In the genomic region with DNA sequence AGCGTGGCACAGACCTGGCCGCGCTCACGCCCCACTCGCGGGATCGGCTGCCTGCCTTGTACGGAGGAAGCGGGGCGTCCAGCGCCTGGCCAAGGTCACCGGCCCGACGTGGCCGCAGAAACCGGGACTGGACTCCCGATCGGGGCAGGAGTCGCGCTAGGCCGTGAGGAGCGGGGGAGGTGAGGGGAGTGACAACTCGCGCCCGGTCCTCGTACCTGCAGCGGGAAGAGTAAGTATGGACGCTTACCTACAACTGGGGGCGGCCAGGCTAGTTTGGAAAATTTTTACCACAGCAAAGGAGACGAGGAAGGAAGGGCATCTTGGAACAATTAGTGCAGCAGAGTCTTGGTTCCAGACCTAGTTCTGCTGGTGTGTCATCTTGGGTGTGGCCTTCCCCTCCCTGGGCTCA, we compare ENCODE assay signal across 7 cellular contexts. TPM values are rescaled to one million over a fixed set of nuclear protein-coding genes. Genes with fewer than 3 reads are reported as not detected.
A peak's percentile ranks its signal among the peaks of the same experiment; 100 is the strongest.
DNase-seq lines count a peak whose midpoint lies in the region; ATAC-seq and TF ChIP-seq lines count a peak whose summit lies in the region.

No MANE protein-coding gene starts in this region.

- H3K9me3 ChIP-seq in OCI-LY1 (ENCODE audit: low read length) (peaks cover 6% of the 10 kb centered on the region), stomach smooth muscle (ENCODE audit: control insufficient read depth in 2 of 2, low read length in 2 of 2) (peaks cover 0 to 2% of the 10 kb centered on the region in 2 donors)

- H2AFZ ChIP-seq in OCI-LY1 (ENCODE audit: low read length) = no peak overlapping the region

- peak overlapping the region; percentile 96 for H3K4me2 ChIP-seq in OCI-LY1 (ENCODE audit: low read length)

- H3K9me2 ChIP-seq in OCI-LY1 (ENCODE audit: low read depth, low read length) = no peaks in the 10 kb centered on the region

- peaks cover 11% of the 10 kb centered on the region; the same call in 1 of the 2 replicates for H3K79me2 ChIP-seq in OCI-LY1 (ENCODE audit: insufficient read depth, low read length)

- H3K4me3 ChIP-seq in OCI-LY1 (ENCODE audit: low read depth, low read length, poor library complexity, severe bottlenecking) (peak overlapping the region; percentile 83), stomach smooth muscle (ENCODE audit: low read length in 2 of 2) (peak overlapping the region; percentile 76 to 85)

- H3K27me3 ChIP-seq in OCI-LY1 (ENCODE audit: insufficient read depth, low read length) (no peaks in the 10 kb centered on the region), stomach smooth muscle (ENCODE audit: control insufficient read depth in 1 of 2, insufficient read depth in 2 of 2, low read length in 2 of 2) (no peaks in the 10 kb centered on the region)

- H4K20me1 ChIP-seq in OCI-LY1 (ENCODE audit: insufficient read depth, low read length) = no peaks in the 10 kb centered on the region

- no peaks in the 10 kb centered on the region for H3F3A ChIP-seq in OCI-LY1 (ENCODE audit: insufficient read depth, low read length)

- peak overlapping the region; percentile 11 for H3K27ac ChIP-seq in OCI-LY1 (ENCODE audit: low read depth, low read length, poor library complexity, severe bottlenecking)
- H3K27ac ChIP-seq in stomach smooth muscle (ENCODE audit: low read length) = peak overlapping the region; percentile 37

- DNase-seq in central memory CD4-positive, alpha-beta T cell = peak; percentile 17
- peak; percentile 64 for DNase-seq in left kidney (ENCODE audit: low read depth, low spot score)
- no peak for DNase-seq in HT-29 (ENCODE audit: low spot score)

- H3K4me1 ChIP-seq in OCI-LY1 (ENCODE audit: insufficient read depth, low read length, severe bottlenecking) = peaks cover 41% of the 10 kb centered on the region
- H3K4me1 ChIP-seq in stomach smooth muscle (ENCODE audit: control insufficient read depth, insufficient read depth, low read length) = peaks cover 32% of the 10 kb centered on the region

- ATAC-seq in GM19351 (IDR thresholded peaks at IDR 0.05; ENCODE audit: unreplicated experiment) = peak; percentile 4
- ATAC-seq in HG03439 (IDR thresholded peaks at IDR 0.05; ENCODE audit: unreplicated experiment) = no peak

- no peaks in the 10 kb centered on the region for H3K36me3 ChIP-seq in OCI-LY1 (ENCODE audit: insufficient read depth, low read length)
- H3K36me3 ChIP-seq in stomach smooth muscle (ENCODE audit: control insufficient read depth in 2 of 2, insufficient read depth in 2 of 2, low read length in 2 of 2) = no peaks in the 10 kb centered on the region

- TF ChIP-seq CTCF in OCI-LY1 (IDR thresholded peaks at IDR 0.05; ENCODE audit: low read length) = no peak

- H3K9ac ChIP-seq in OCI-LY1 (ENCODE audit: low read length) (peak overlapping the region; percentile 65), stomach smooth muscle (ENCODE audit: low read length in 2 of 2) (peak overlapping the region; percentile 70 to 82)

RNA-seq across cellular contexts. Expression of gene UBE2F, which starts 0.7 kb away (rescaled TPM):
- 35.7 and 40.1 TPM in 2 replicates for total RNA-seq in HT-29 (2014; rRNA removed; shearing (Covaris generic))
